Comparison of ENCODE assay signal across 9 cellular contexts in genomic region chr7:33423646-33424020, GRCh38.
DNase-seq lines count a peak whose midpoint lies in the region; FAIRE-seq and TF ChIP-seq lines count a peak whose summit lies in the region.
"Had no signal": no experiment of that assay in that cellular context is flagged by ENCODE, and none has a peak within 500 bp of the region (broad histone marks: within the 10 kb centered on the region; RNA-seq: fewer than 3 reads in every experiment).

No MANE protein-coding gene starts in this region.

- H3K4me2 ChIP-seq in endothelial cell of umbilical vein (ENCODE audit: insufficient read depth, low read length): no peak overlapping the region

- FAIRE-seq in endothelial cell of umbilical vein (lab: Jason Lieb, UNC): no peak

- H3K4me1 Mint-ChIP-seq in activated naive CD4-positive, alpha-beta T cell treated with anti-CD3 and anti-CD28 coated beads, Interleukin-2, amount 10 ng/mL, durations not matched to agents 7 days and 5 days: no peaks in the 10 kb centered on the region

- H3K36me3 ChIP-seq in H7 (replicated peaks; ENCODE audit: control insufficient read depth, insufficient read depth, low read length) (no peaks in the 10 kb centered on the region), endothelial cell of umbilical vein (ENCODE audit: control insufficient read depth in 2 of 2, extremely low read depth in 1 of 2, insufficient read depth in 2 of 2, low read length in 2 of 2) (no peaks in the 10 kb centered on the region)

- H3K4me3 Mint-ChIP-seq in activated naive CD4-positive, alpha-beta T cell treated with anti-CD3 and anti-CD28 coated beads, Interleukin-2, amount 10 ng/mL, durations not matched to agents 7 days and 5 days: no peak overlapping the region

- H3K4me3 ChIP-seq in H7 (ENCODE audit: insufficient read depth, low read depth, low read length): no peak overlapping the region
- H3K4me3 ChIP-seq in endothelial cell of umbilical vein (replicated peaks in 1 of 3; ENCODE audit: insufficient read depth in 1 of 3, low read depth in 1 of 3, low read length in 3 of 3): no peak overlapping the region
- H3K4me3 ChIP-seq: skin epidermis had no signal

- no peaks in the 10 kb centered on the region for H3K9me1 ChIP-seq in endothelial cell of umbilical vein (replicated peaks; ENCODE audit: control insufficient read depth, extremely low read depth, insufficient read depth, low read length)

- no peak for TF ChIP-seq POLR2A in endothelial cell of umbilical vein (IDR thresholded peaks at IDR 0.05; ENCODE audit: low read depth, low read length)

- H3K36me3 Mint-ChIP-seq in activated naive CD4-positive, alpha-beta T cell treated with anti-CD3 and anti-CD28 coated beads, Interleukin-2, amount 10 ng/mL, durations not matched to agents 7 days and 5 days: no peaks in the 10 kb centered on the region

- H3K4me1 ChIP-seq in endothelial cell of umbilical vein (ENCODE audit: control insufficient read depth, extremely low read depth, insufficient read depth, low read length): no peaks in the 10 kb centered on the region

- no peaks in the 10 kb centered on the region for H3K27me3 ChIP-seq in H7 (ENCODE audit: control insufficient read depth, insufficient read depth, low read length)
- H3K27me3 ChIP-seq in endothelial cell of umbilical vein (ENCODE audit: control insufficient read depth in 2 of 2, insufficient read depth in 2 of 2, low read length in 2 of 2): no peaks in the 10 kb centered on the region

- CTCF ChIA-PET in activated naive CD4-positive, alpha-beta T cell treated with anti-CD3 and anti-CD28 coated beads, Interleukin-2, amount 10 ng/mL, durations not matched to agents 7 days and 5 days (lab: Charles Lee): interaction anchor here (0.6 to 1.1 kb wide), 3 partner anchors 12 to 1220 kb away, joined by 3 read pairs; no protein-coding TSS in a partner anchor
- CTCF ChIA-PET in endothelial cell of umbilical vein (lab: Charles Lee): interaction anchor here (0.8 to 6.1 kb wide), 10 partner anchors 10 to 664 kb away, joined by 3 to 61 read pairs (median 4); no protein-coding TSS in a partner anchor

- DNase-seq in activated naive CD4-positive, alpha-beta T cell treated with anti-CD3 and anti-CD28 coated beads, Interleukin-2, amount 10 ng/mL, durations not matched to agents 7 days and 5 days: peak; percentile 23
- no peak for DNase-seq in activated naive CD4-positive, alpha-beta T cell treated with Interleukin-2 at 50 U/mL for 16 hours
- DNase-seq in H7 (peak; percentile 11), LHCN-M2 (ENCODE audit: low read depth) (peak; percentile 10), endothelial cell of umbilical vein (ENCODE audit: low read depth, low spot score) (peak; percentile 15), epidermal melanocyte (ENCODE audit: insufficient read length, low spot score) (no peak), COLO668 (lab: John Stamatoyannopoulos, UW; ENCODE audit: unreplicated experiment) (no peak), NCI-H1436 (lab: John Stamatoyannopoulos, UW) (no peak)

- no peaks in the 10 kb centered on the region for H3K9me3 Mint-ChIP-seq in activated naive CD4-positive, alpha-beta T cell treated with anti-CD3 and anti-CD28 coated beads, Interleukin-2, amount 10 ng/mL, durations not matched to agents 7 days and 5 days

- no peaks in the 10 kb centered on the region for H3K79me2 ChIP-seq in endothelial cell of umbilical vein (ENCODE audit: control insufficient read depth, insufficient read depth, low read length)

- no TSS peak for BruUV-seq in endothelial cell of umbilical vein (replicated peaks; lab: Mats Ljungman, UMichigan)

- no peaks in the 10 kb centered on the region for H3K9me3 ChIP-seq in endothelial cell of umbilical vein (replicated peaks; ENCODE audit: control insufficient read depth, insufficient read depth, low read length)

- POLR2A ChIA-PET in endothelial cell of umbilical vein (lab: Charles Lee): no interaction called here

- no peak overlapping the region for H3K27ac Mint-ChIP-seq in activated naive CD4-positive, alpha-beta T cell treated with anti-CD3 and anti-CD28 coated beads, Interleukin-2, amount 10 ng/mL, durations not matched to agents 7 days and 5 days

- H4K20me1 ChIP-seq in endothelial cell of umbilical vein (replicated peaks; ENCODE audit: control insufficient read depth, extremely low read depth, insufficient read depth, low read length): no peaks in the 10 kb centered on the region

- TF ChIP-seq CTCF in endothelial cell of umbilical vein (IDR thresholded peaks at IDR 0.05; ENCODE audit: extremely low read depth in 1 of 2, insufficient read depth in 1 of 2, low read depth in 1 of 2, low read length in 2 of 2): peak; percentile 16 to 27

- intact Hi-C loops in endothelial cell of umbilical vein (cut with micrococcal nuclease): loop anchor here (1.0 to 10.0 kb wide), 5 partner anchors 236 to 509 kb away; no protein-coding TSS in a partner anchor

- no peaks in the 10 kb centered on the region for H3K27me3 Mint-ChIP-seq in activated naive CD4-positive, alpha-beta T cell treated with anti-CD3 and anti-CD28 coated beads, Interleukin-2, amount 10 ng/mL, durations not matched to agents 7 days and 5 days

- H3K27ac ChIP-seq in endothelial cell of umbilical vein (ENCODE audit: insufficient read depth, low read depth, low read length): no peak overlapping the region
- H3K27ac ChIP-seq: skin epidermis had no signal

- no peak overlapping the region for H3K9ac ChIP-seq in endothelial cell of umbilical vein (replicated peaks; ENCODE audit: extremely low read depth, insufficient read depth, low read length)

- dilution Hi-C loops in endothelial cell of umbilical vein (cut with MboI; ENCODE audit: extremely low pct_ligation_motif_present, low sequenced_read_pairs): no loop called here

- no peak overlapping the region for H2AFZ ChIP-seq in endothelial cell of umbilical vein (ENCODE audit: low read depth, low read length)

TF ChIP-seq in endothelial cell of umbilical vein, 7 proteins besides CTCF, POLR2A, EP300 and RAD21:
- TF ChIP-seq FOS (IDR thresholded peaks at IDR 0.05; ENCODE audit: borderline replicate concordance, insufficient read depth, low read length) (no peak), GATA2 (IDR thresholded peaks at IDR 0.05; ENCODE audit: insufficient read depth, insufficient read length, low read depth, low read length) (no peak), EZH2 (IDR thresholded peaks at IDR 0.05; ENCODE audit: borderline replicate concordance, low read depth, low read length, severe bottlenecking) (no peak), JUN (IDR thresholded peaks at IDR 0.05; ENCODE audit: borderline replicate concordance, insufficient read depth, insufficient read length, low read depth) (no peak), MAX (IDR thresholded peaks at IDR 0.05; ENCODE audit: insufficient read depth, insufficient read length) (no peak), MYC (IDR thresholded peaks at IDR 0.05; ENCODE audit: low read depth, low read length) (no peak), POLR2AphosphoS5 (IDR thresholded peaks at IDR 0.05; ENCODE audit: insufficient read depth, low read depth, low read length) (no peak)
TF ChIP-seq in endothelial cell of umbilical vein: peak in this region for 0.

Comparison
In these comparisons a context has a peak if more than half of its experiments do, and no peak if none do; other contexts are left out.
1. DNase-seq: peak in activated naive CD4-positive, alpha-beta T cell treated with anti-CD3 and anti-CD28 coated beads, Interleukin-2, amount 10 ng/mL, durations not matched to agents 7 days and 5 days (single experiment), H7 (single experiment), LHCN-M2 (single experiment) and endothelial cell of umbilical vein (single experiment); none in activated naive CD4-positive, alpha-beta T cell treated with Interleukin-2 at 50 U/mL for 16 hours (single experiment), epidermal melanocyte (single experiment), COLO668 (single experiment) and NCI-H1436 (single experiment).